16 cellular contexts compared by ENCODE assay signal in genomic region chr2:134498654-134499053, GRCh38.
A peak's percentile ranks its signal among the peaks of the same experiment; 100 is the strongest.
DNase-seq lines count a peak whose midpoint lies in the region; ATAC-seq and TF ChIP-seq lines count a peak whose summit lies in the region.
"Had no signal": no experiment of that assay in that cellular context is flagged by ENCODE, and none has a peak within 500 bp of the region (broad histone marks: within the 10 kb centered on the region; RNA-seq: fewer than 3 reads in every experiment).

No MANE protein-coding gene starts in this region.

- no peaks in the 10 kb centered on the region for H3K9me3 Mint-ChIP-seq in activated CD8-positive, alpha-beta memory T cell treated with anti-CD3 and anti-CD28 coated beads, Interleukin-2, amount 10 ng/mL, durations not matched to agents 7 days and 5 days (ENCODE audit: low read depth)
- peaks cover 7% of the 10 kb centered on the region for H3K9me3 Mint-ChIP-seq in glutamatergic neuron (ENCODE audit: unreplicated experiment)
- H3K9me3 Mint-ChIP-seq: CD8-positive, alpha-beta T cell; H9 had no signal

- H2BK120ac ChIP-seq in trophoblast cell (ENCODE audit: insufficient read depth, low read length, poor library complexity): no peak overlapping the region

- H3K27ac ChIP-seq in trophoblast cell (ENCODE audit: low read depth, low read length): no peak overlapping the region
- no peak overlapping the region for H3K27ac ChIP-seq in caudate nucleus (ENCODE audit: low read depth, low read length)
- H3K27ac ChIP-seq: BLaER1 treated with 17β-estradiol and CSF1 and Interleukin-3, amounts not matched to agents 10 nM and 100 nM had no signal

- H2BK5ac ChIP-seq in trophoblast cell (ENCODE audit: low read depth, low read length, poor library complexity): no peak overlapping the region

- no peak overlapping the region for H4K91ac ChIP-seq in trophoblast cell (ENCODE audit: low read depth, low read length)

- H3K4me2 ChIP-seq in trophoblast cell (ENCODE audit: low read length): no peak overlapping the region
- H3K4me2 ChIP-seq: BLaER1 treated with 17β-estradiol and CSF1 and Interleukin-3, amounts not matched to agents 10 nM and 100 nM had no signal

- no peaks in the 10 kb centered on the region for H3K79me2 ChIP-seq in trophoblast cell (ENCODE audit: control insufficient read depth, insufficient read depth, low read length, poor library complexity)

- H3K9ac ChIP-seq in trophoblast cell (ENCODE audit: low read length): no peak overlapping the region
- H3K9ac ChIP-seq: BLaER1 treated with 17β-estradiol and CSF1 and Interleukin-3, amounts not matched to agents 10 nM and 100 nM had no signal

- no peaks in the 10 kb centered on the region for H3K9me3 ChIP-seq in trophoblast cell (ENCODE audit: insufficient read depth, low read depth, low read length)
- H3K9me3 ChIP-seq: BLaER1 treated with 17β-estradiol and CSF1 and Interleukin-3, amounts not matched to agents 10 nM and 100 nM had no signal

- no peak for TF ChIP-seq CTCF in glutamatergic neuron (IDR thresholded peaks at IDR 0.05; ENCODE audit: partially characterized antibody, unreplicated experiment)

- H3K27ac Mint-ChIP-seq in activated CD8-positive, alpha-beta memory T cell treated with anti-CD3 and anti-CD28 coated beads, Interleukin-2, amount 10 ng/mL, durations not matched to agents 7 days and 5 days: no peak overlapping the region
- peak overlapping the region; percentile 72 for H3K27ac Mint-ChIP-seq in glutamatergic neuron (ENCODE audit: unreplicated experiment)
- H3K27ac Mint-ChIP-seq: B cell; CD8-positive, alpha-beta T cell; H9 had no signal

- DNase-seq in activated CD8-positive, alpha-beta memory T cell treated with anti-CD3 and anti-CD28 coated beads, Interleukin-2, amount 10 ng/mL, durations not matched to agents 7 days and 5 days: peak; percentile 27
- no peak for DNase-seq in activated CD8-positive, alpha-beta memory T cell treated with anti-CD3 and anti-CD28 coated beads, Interleukin-2, amount 50 U/mL, for 48 hours
- no peak for DNase-seq in glutamatergic neuron
- DNase-seq in trophoblast cell: no peak
- no peak for DNase-seq in caudate nucleus (lab: John Stamatoyannopoulos, UW)
- DNase-seq: 8988T, DMS 273 treated with DMSO at 0.1 percent for 48 hours, DMS53, DND-41, EL, H9 had no signal

- H3K14ac ChIP-seq in trophoblast cell (ENCODE audit: low read length): peak overlapping the region; percentile 47

- H3K4ac ChIP-seq in trophoblast cell (ENCODE audit: low read depth, low read length): no peak overlapping the region

- H3K27me3 ChIP-seq in trophoblast cell (ENCODE audit: insufficient read depth, low read length): no peaks in the 10 kb centered on the region
- H3K27me3 ChIP-seq: BLaER1 treated with 17β-estradiol and CSF1 and Interleukin-3, amounts not matched to agents 10 nM and 100 nM had no signal

- CTCF ChIA-PET in activated CD8-positive, alpha-beta memory T cell treated with anti-CD3 and anti-CD28 coated beads, Interleukin-2, amount 10 ng/mL, durations not matched to agents 7 days and 5 days (lab: Charles Lee): no interaction called here

- WGBS in trophoblast cell (ENCODE audit: extremely low coverage, insufficient coverage, insufficient read length): no CpG with 5 or more reads among the region's 7 CpGs

- no peak overlapping the region for H3K4me3 ChIP-seq in trophoblast cell (ENCODE audit: low read depth, low read length)
- H3K4me3 ChIP-seq: BLaER1 treated with 17β-estradiol and CSF1 and Interleukin-3, amounts not matched to agents 10 nM and 100 nM had no signal

- H4K8ac ChIP-seq in trophoblast cell (ENCODE audit: low read depth, low read length): no peak overlapping the region

- H3K23ac ChIP-seq in trophoblast cell (ENCODE audit: low read length): no peak overlapping the region

- H3K4me3 Mint-ChIP-seq in activated CD8-positive, alpha-beta memory T cell treated with anti-CD3 and anti-CD28 coated beads, Interleukin-2, amount 10 ng/mL, durations not matched to agents 7 days and 5 days: no peak overlapping the region
- H3K4me3 Mint-ChIP-seq in glutamatergic neuron (ENCODE audit: unreplicated experiment): no peak overlapping the region
- H3K4me3 Mint-ChIP-seq: B cell; CD8-positive, alpha-beta T cell; H9 had no signal

- no peak overlapping the region for H2AFZ ChIP-seq in trophoblast cell (ENCODE audit: insufficient read depth, low read length, poor library complexity)

- peaks cover 9 to 10% of the 10 kb centered on the region in 2 experiments for H3K4me1 ChIP-seq in trophoblast cell (ENCODE audit: control insufficient read depth in 1 of 2, insufficient read depth in 2 of 2, low read length in 2 of 2)
- H3K4me1 ChIP-seq: BLaER1 treated with 17β-estradiol and CSF1 and Interleukin-3, amounts not matched to agents 10 nM and 100 nM had no signal

- no peaks in the 10 kb centered on the region for H3K36me3 ChIP-seq in trophoblast cell (ENCODE audit: control insufficient read depth in 1 of 2, insufficient read depth in 2 of 2, low read length in 2 of 2)
- H3K36me3 ChIP-seq: BLaER1 treated with 17β-estradiol and CSF1 and Interleukin-3, amounts not matched to agents 10 nM and 100 nM had no signal

- H3K27me3 Mint-ChIP-seq in activated CD8-positive, alpha-beta memory T cell treated with anti-CD3 and anti-CD28 coated beads, Interleukin-2, amount 10 ng/mL, durations not matched to agents 7 days and 5 days: peaks cover 11% of the 10 kb centered on the region
- H3K27me3 Mint-ChIP-seq in glutamatergic neuron (ENCODE audit: unreplicated experiment): peaks cover 5% of the 10 kb centered on the region
- H3K27me3 Mint-ChIP-seq: B cell had no signal

- no peaks in the 10 kb centered on the region for H3K4me1 Mint-ChIP-seq in activated CD8-positive, alpha-beta memory T cell treated with anti-CD3 and anti-CD28 coated beads, Interleukin-2, amount 10 ng/mL, durations not matched to agents 7 days and 5 days
- H3K4me1 Mint-ChIP-seq in glutamatergic neuron (ENCODE audit: low read depth, unreplicated experiment): peaks cover 29% of the 10 kb centered on the region
- H3K4me1 Mint-ChIP-seq: B cell had no signal

- peak overlapping the region; percentile 40 for H2AK5ac ChIP-seq in trophoblast cell (ENCODE audit: low read length)

- no peak for ATAC-seq in activated CD8-positive, alpha-beta memory T cell treated with anti-CD3 and anti-CD28 coated beads, Interleukin-2, amount 10 ng/mL, durations not matched to agents 7 days and 5 days
- no peak for ATAC-seq in HG02623 (IDR thresholded peaks at IDR 0.05; ENCODE audit: unreplicated experiment)
- no peak for ATAC-seq in HG02870 (IDR thresholded peaks at IDR 0.05; ENCODE audit: unreplicated experiment)
- ATAC-seq: CD8-positive, alpha-beta T cell had no signal

- no peak overlapping the region for H3K18ac ChIP-seq in trophoblast cell (ENCODE audit: low read length)

- no peak overlapping the region for H4K12ac ChIP-seq in trophoblast cell (ENCODE audit: low read depth, low read length)

- H3K36me3 Mint-ChIP-seq in activated CD8-positive, alpha-beta memory T cell treated with anti-CD3 and anti-CD28 coated beads, Interleukin-2, amount 10 ng/mL, durations not matched to agents 7 days and 5 days: no peaks in the 10 kb centered on the region
- H3K36me3 Mint-ChIP-seq in glutamatergic neuron (ENCODE audit: unreplicated experiment): peaks cover 4% of the 10 kb centered on the region
- H3K36me3 Mint-ChIP-seq: CD8-positive, alpha-beta T cell had no signal

- H3K79me1 ChIP-seq in trophoblast cell (ENCODE audit: low read length): peaks cover 2% of the 10 kb centered on the region

- peak overlapping the region; percentile 30 for H2BK12ac ChIP-seq in trophoblast cell (ENCODE audit: low read length)
